In the genomic region with DNA sequence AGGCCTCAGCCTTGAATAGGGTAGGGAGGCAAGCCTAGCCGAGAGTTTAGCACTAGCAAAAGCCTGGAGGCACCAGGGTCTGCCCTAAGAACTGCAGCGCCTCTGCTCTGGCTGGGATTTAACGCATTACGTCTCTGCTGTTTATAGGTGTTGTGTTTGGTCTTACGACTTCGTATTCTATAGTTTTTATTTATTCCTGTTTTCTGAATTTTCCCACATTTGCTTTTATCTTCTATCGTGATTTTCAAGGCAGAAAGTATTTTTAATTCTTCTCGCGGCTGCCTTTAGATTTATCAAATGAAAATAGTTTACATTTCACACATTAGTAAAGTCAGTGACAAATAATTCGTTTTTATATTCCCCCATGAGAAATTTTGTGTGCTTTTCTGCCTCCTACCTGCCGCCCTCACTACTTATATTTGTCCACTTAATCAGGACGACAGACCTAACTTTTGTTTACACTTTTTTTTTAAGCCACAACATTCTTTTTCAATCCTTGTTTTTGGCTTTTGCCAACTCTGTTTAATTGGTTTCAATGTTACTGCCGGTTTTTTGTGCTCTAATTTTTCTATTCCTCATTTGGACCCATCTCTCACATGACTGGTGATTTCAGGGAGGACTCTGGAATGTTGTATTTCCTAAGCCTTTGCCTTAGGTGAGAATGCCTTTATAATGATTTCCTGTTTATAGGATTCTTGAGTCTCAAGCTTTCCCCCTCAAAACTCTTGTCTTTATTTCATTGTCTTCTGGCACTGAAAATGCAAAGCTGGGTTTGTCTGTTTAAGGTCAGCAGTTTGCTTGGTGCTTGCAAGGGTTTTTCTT, we compare ENCODE assay signal across 8 cellular contexts. TPM values are rescaled to one million over a fixed set of nuclear protein-coding genes. Genes with fewer than 3 reads are reported as not detected.
DNase-seq lines count a peak whose midpoint lies in the region; ATAC-seq and TF ChIP-seq lines count a peak whose summit lies in the region.

No MANE protein-coding gene starts in this region.

- TF ChIP-seq POLR2A in esophagus muscularis mucosa (IDR thresholded peaks at IDR 0.05; ENCODE audit: low read depth) (no peak), prostate gland (IDR thresholded peaks at IDR 0.05) (no peak)

- in situ Hi-C loops in HAP-1 (cut with MboI; ENCODE audit: low sequenced_read_pairs) = no loop called here

- peak; percentile 17 for TF ChIP-seq CTCF in RWPE2 (IDR thresholded peaks at IDR 0.05; ENCODE audit: poor library complexity, severe bottlenecking)
- TF ChIP-seq CTCF in esophagus muscularis mucosa (IDR thresholded peaks at IDR 0.05) = no peak
- peak in 1 of 4 experiments; percentile 18 for TF ChIP-seq CTCF in prostate gland (IDR thresholded peaks at IDR 0.05)

- H3K4me1 ChIP-seq in HAP-1 = peaks cover 12% of the 10 kb centered on the region
- peaks cover 5% of the 10 kb centered on the region for H3K4me1 ChIP-seq in RWPE2 (ENCODE audit: insufficient read depth, poor library complexity, severe bottlenecking)
- H3K4me1 ChIP-seq in esophagus muscularis mucosa = peaks cover 13 to 33% (median 30%) of the 10 kb centered on the region in 4 donors
- H3K4me1 ChIP-seq in prostate gland (replicated peaks) = no peaks in the 10 kb centered on the region

- H3K27me3 ChIP-seq in HAP-1 (ENCODE audit: low read depth) (no peaks in the 10 kb centered on the region), RWPE2 (ENCODE audit: insufficient read depth, poor library complexity, severe bottlenecking) (no peaks in the 10 kb centered on the region), esophagus muscularis mucosa (peaks cover 0 to 7% (median 0%) of the 10 kb centered on the region in 4 donors), prostate gland (replicated peaks; ENCODE audit: insufficient read depth) (no peaks in the 10 kb centered on the region)

- intact Hi-C loops in esophagus muscularis mucosa (cut with DNase I) = no loop called here
- intact Hi-C loops in prostate gland (cut with DNase I) = no loop called here

- DNase-seq in HAP-1 (ENCODE audit: low spot score in 2 of 2) = peak; percentile 52 to 67
- DNase-seq in RWPE2 (ENCODE audit: low spot score) = no peak
- no peak for DNase-seq in esophagus muscularis mucosa (ENCODE audit: extremely low spot score)
- DNase-seq in prostate gland (ENCODE audit: low spot score) = no peak
- no peak for DNase-seq in T-helper 9 cell

- no peaks in the 10 kb centered on the region for H3K36me3 ChIP-seq in HAP-1 (replicated peaks)
- H3K36me3 ChIP-seq in RWPE2 (ENCODE audit: low read depth) = no peaks in the 10 kb centered on the region
- H3K36me3 ChIP-seq in esophagus muscularis mucosa = no peaks in the 10 kb centered on the region
- no peaks in the 10 kb centered on the region for H3K36me3 ChIP-seq in prostate gland

- ATAC-seq in RWPE2 (ENCODE audit: low read depth) = peak; percentile 58; the same call in 2 of the 3 replicates
- no peak for ATAC-seq in GM21447 (IDR thresholded peaks at IDR 0.05; ENCODE audit: unreplicated experiment)
- ATAC-seq in GM19463 (IDR thresholded peaks at IDR 0.05; ENCODE audit: unreplicated experiment) = no peak
- no peak for ATAC-seq in HG03196 (IDR thresholded peaks at IDR 0.05; ENCODE audit: unreplicated experiment)

- H3K9me3 ChIP-seq in HAP-1 = no peaks in the 10 kb centered on the region
- no peaks in the 10 kb centered on the region for H3K9me3 ChIP-seq in RWPE2 (ENCODE audit: severe bottlenecking)
- no peaks in the 10 kb centered on the region for H3K9me3 ChIP-seq in esophagus muscularis mucosa
- no peaks in the 10 kb centered on the region for H3K9me3 ChIP-seq in prostate gland

- 24% methylated on average over 13 of the region's 13 CpGs for WGBS in esophagus muscularis mucosa
- WGBS in prostate gland = 25% methylated on average over 13 of the region's 13 CpGs

- peak overlapping the region; percentile 90 for H3K4me3 ChIP-seq in HAP-1
- H3K4me3 ChIP-seq in RWPE2 (ENCODE audit: severe bottlenecking) = peak overlapping the region; percentile 60
- peak overlapping the region; percentile 70 to 87 (median 73) for H3K4me3 ChIP-seq in esophagus muscularis mucosa
- H3K4me3 ChIP-seq in prostate gland = peak overlapping the region; percentile 67 to 91

- TF ChIP-seq EP300 in esophagus muscularis mucosa (IDR thresholded peaks at IDR 0.05) = no peak

- peak overlapping the region; percentile 13 for H3K27ac ChIP-seq in RWPE2 (ENCODE audit: poor library complexity, severe bottlenecking)
- peak overlapping the region; percentile 78 to 82 (median 80) for H3K27ac ChIP-seq in esophagus muscularis mucosa (replicated peaks in 1 of 4)
- H3K27ac ChIP-seq in prostate gland = peak overlapping the region; percentile 73 to 79

RNA-seq across cellular contexts. Expression of gene LZTS3, which starts 1.3 kb away (rescaled TPM):
- total RNA-seq in esophagus muscularis mucosa = 10 to 100 TPM in 3 of 4 donors, 1 to 10 TPM in 1; 8.3 to 20.0 (median 15.3) TPM
- total RNA-seq in prostate gland = 10 to 100 TPM; 23.7 to 29.1 TPM

RNA-seq across cellular contexts. Expression of gene FASTKD5, which starts 15.0 kb away (rescaled TPM):
- 10 to 100 TPM; 10.8 to 15.7 (median 14.3) TPM for total RNA-seq in esophagus muscularis mucosa
- 10 to 100 TPM; 14.5 to 22.2 TPM for total RNA-seq in prostate gland

RNA-seq across cellular contexts. Expression of gene UBOX5, which starts 15.0 kb away (rescaled TPM):
- 10 to 100 TPM in 1 of 4 donors, 1 to 10 TPM in 3; 5.8 to 10.3 (median 7.6) TPM for total RNA-seq in esophagus muscularis mucosa
- total RNA-seq in prostate gland = 10 to 100 TPM in 1 of 2 donors, 1 to 10 TPM in 1; 7.1 to 12.0 TPM

RNA-seq across cellular contexts. Expression of gene DDRGK1, which starts 29.8 kb away (rescaled TPM):
- 10 to 100 TPM; 64.4 to 86.0 (median 69.7) TPM for total RNA-seq in esophagus muscularis mucosa
- total RNA-seq in prostate gland = 100 to 1,000 TPM in 1 of 2 donors, 10 to 100 TPM in 1; 87.5 to 126 TPM

RNA-seq across cellular contexts. Expression of gene ITPA, which starts 34.6 kb away (rescaled TPM):
- total RNA-seq in esophagus muscularis mucosa (10 to 100 TPM; 18.7 to 30.0 (median 27.8) TPM), prostate gland (10 to 100 TPM; 43.9 to 48.0 TPM)

Comparison
In these comparisons a context has a peak if more than half of its experiments do, and no peak if none do; other contexts are left out.
1. DNase-seq: peak in HAP-1 (2 of 2); none in RWPE2 (single experiment), esophagus muscularis mucosa (single experiment), prostate gland (single experiment) and T-helper 9 cell (single experiment).
2. H3K27ac ChIP-seq: peak in every context shown above with its lines; median percentile 80 in esophagus muscularis mucosa; 76 in prostate gland; 13 in RWPE2.
3. Peak in every context shown above with its lines, with median percentiles within 50 percentile points of each other: H3K4me3 ChIP-seq.